8 cellular contexts compared by ENCODE assay signal in genomic region chr17:55263565-55264272, GRCh38. TPM values are rescaled to one million over a fixed set of nuclear protein-coding genes. Genes with fewer than 3 reads are reported as not detected.
DNase-seq lines count a peak whose midpoint lies in the region; ATAC-seq and TF ChIP-seq lines count a peak whose summit lies in the region.

No MANE protein-coding gene starts in this region.

- TF ChIP-seq CTCF in coronary artery (IDR thresholded peaks at IDR 0.05), result no peak
- no peak for TF ChIP-seq CTCF in uterus (IDR thresholded peaks at IDR 0.05)

- no peaks in the 10 kb centered on the region for H3K4me1 ChIP-seq in uterus

- H3K4me3 ChIP-seq in coronary artery (peak overlapping the region; percentile 78), uterus (peak overlapping the region; percentile 13 to 30)

- H3K27ac ChIP-seq in coronary artery, result no peak overlapping the region
- no peak overlapping the region for H3K27ac ChIP-seq in uterus

- peaks cover 11 to 22% (median 14%) of the 10 kb centered on the region in 3 donors for H3K4me1 Mint-ChIP-seq in naive B cell

- no peaks in the 10 kb centered on the region for H3K9me3 ChIP-seq in uterus

- peaks cover 0 to 3% of the 10 kb centered on the region in 2 donors for H3K36me3 Mint-ChIP-seq in naive B cell

- H3K9me3 Mint-ChIP-seq in naive B cell, result peaks cover 0 to 16% (median 9%) of the 10 kb centered on the region in 7 donors

- intact Hi-C loops in uterus (cut with DNase I; ENCODE audit: low total_unique reads), result no loop called here

- H3K27me3 ChIP-seq in uterus, result peaks cover 0 to 7% of the 10 kb centered on the region in 2 donors

- H3K27me3 Mint-ChIP-seq in naive B cell, result peaks cover 69 to 89% (median 85%) of the 10 kb centered on the region in 3 donors

- peak; percentile 6 for DNase-seq in stimulated activated CD4-positive, alpha-beta T cell treated with anti-CD3 and anti-CD28 coated beads, Interleukin-12 subunit alpha, Interleukin-12 subunit beta, amount 100 ng/mL, for 4 hours
- DNase-seq in stimulated activated CD4-positive, alpha-beta T cell treated with anti-CD3 and anti-CD28 coated beads, Interleukin-4, amount 100 ng/mL, for 24 hours, result no peak
- DNase-seq in coronary artery (ENCODE audit: low spot score) (no peak), naive B cell (no peak), uterus (no peak), NCI-H1694 (lab: John Stamatoyannopoulos, UW) (no peak)
- DNase-seq in effector CD4-positive, alpha-beta T cell, result no peak

- no peaks in the 10 kb centered on the region for H3K36me3 ChIP-seq in uterus

- no peak for TF ChIP-seq POLR2A in uterus (IDR thresholded peaks at IDR 0.05)

- H3K27ac Mint-ChIP-seq in naive B cell, result peak overlapping the region in 2 of 6 donors; percentile 82 to 87

- ATAC-seq in naive B cell (ENCODE audit: low read depth in 2 of 2) (no peak), GM21737 (IDR thresholded peaks at IDR 0.05; ENCODE audit: unreplicated experiment) (no peak)

- H3K4me3 Mint-ChIP-seq in naive B cell, result peak overlapping the region; percentile 19 to 88 (median 76)

RNA-seq across cellular contexts. Expression of gene HLF, which starts 1.0 kb away (rescaled TPM):
- not detected for polyA plus RNA-seq in naive B cell (ENCODE audit: low read depth in 6 of 6)
- 10 to 100 TPM; 12.0 to 81.2 (median 50.4) TPM for total RNA-seq in uterus
